Comparison of ENCODE assay signal across 1 cellular context in genomic region chr22:20646906-20647305, GRCh38.
TF ChIP-seq lines count a peak whose summit lies in the region.

No MANE protein-coding gene starts in this region.

TF ChIP-seq in K562, 482 proteins besides CTCF, POLR2A, EP300 and RAD21 (continued from another document):
- no peak for TF ChIP-seq MGA (IDR thresholded peaks at IDR 0.05)
